Comparison of ENCODE assay signal across 1 cellular context in the genomic region with DNA sequence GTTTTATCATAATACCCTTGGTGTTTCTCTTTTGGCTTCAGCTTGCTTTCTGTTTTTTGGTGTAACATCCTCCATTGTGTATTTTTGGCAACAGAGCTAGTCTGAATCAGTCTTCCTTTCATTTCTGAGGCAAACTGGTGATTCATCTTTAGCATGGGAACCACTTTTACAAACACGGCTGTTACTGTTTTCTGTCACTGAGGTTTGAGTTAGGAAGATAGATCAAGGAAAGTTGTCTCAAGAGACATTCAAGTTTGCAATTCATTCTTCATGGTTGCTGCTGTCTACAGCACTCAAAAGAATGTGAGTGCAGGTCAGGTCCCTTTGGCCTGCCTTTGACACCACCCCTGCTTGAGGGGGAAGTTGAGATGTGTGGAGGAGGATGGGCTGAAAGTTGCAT.
TF ChIP-seq lines count a peak whose summit lies in the region.

No MANE protein-coding gene starts in this region.

TF ChIP-seq in GM23338, 12 proteins besides CTCF, POLR2A, EP300 and RAD21 (continued from another document):
- TF ChIP-seq, protein P1, sequence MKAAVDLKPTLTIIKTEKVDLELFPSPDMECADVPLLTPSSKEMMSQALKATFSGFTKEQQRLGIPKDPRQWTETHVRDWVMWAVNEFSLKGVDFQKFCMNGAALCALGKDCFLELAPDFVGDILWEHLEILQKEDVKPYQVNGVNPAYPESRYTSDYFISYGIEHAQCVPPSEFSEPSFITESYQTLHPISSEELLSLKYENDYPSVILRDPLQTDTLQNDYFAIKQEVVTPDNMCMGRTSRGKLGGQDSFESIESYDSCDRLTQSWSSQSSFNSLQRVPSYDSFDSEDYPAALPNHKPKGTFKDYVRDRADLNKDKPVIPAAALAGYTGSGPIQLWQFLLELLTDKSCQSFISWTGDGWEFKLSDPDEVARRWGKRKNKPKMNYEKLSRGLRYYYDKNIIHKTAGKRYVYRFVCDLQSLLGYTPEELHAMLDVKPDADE (IDR thresholded peaks at IDR 0.05) = no peak
- no peak for TF ChIP-seq POLR2AphosphoS5 (IDR thresholded peaks at IDR 0.05; ENCODE audit: low read depth)
- no peak for TF ChIP-seq JUNB (IDR thresholded peaks at IDR 0.05; ENCODE audit: unreplicated experiment)
